In the genomic region with DNA sequence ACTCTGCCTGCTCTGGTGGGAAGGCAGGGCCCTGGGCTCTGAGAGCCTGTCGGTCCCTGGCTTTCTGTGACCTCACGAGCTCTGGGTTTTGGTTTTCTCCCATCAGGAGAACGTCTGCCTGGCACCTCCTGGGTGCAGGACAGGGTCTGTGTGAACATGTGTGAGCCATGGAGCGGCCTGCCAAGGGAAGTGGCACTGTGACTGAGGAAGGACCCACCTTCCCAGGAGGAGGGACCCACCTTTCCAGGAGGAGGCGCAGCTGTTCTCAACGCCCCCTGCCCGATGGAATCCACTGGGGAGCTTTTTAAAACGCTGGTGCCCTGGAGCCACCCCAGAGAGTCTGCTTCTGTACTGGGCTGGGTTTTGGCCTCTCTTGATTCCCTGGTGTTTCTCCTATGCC, we compare ENCODE assay signal across 23 cellular contexts.
DNase-seq lines count a peak whose midpoint lies in the region; ATAC-seq, FAIRE-seq and TF ChIP-seq lines count a peak whose summit lies in the region.
"Had no signal": no experiment of that assay in that cellular context is flagged by ENCODE, and none has a peak within 500 bp of the region (broad histone marks: within the 10 kb centered on the region; RNA-seq: fewer than 3 reads in every experiment).

No MANE protein-coding gene starts in this region.

- no peaks in the 10 kb centered on the region for H3K36me3 ChIP-seq in right atrium auricular region
- no peaks in the 10 kb centered on the region for H3K36me3 ChIP-seq in left ventricle myocardium inferior
- peaks cover 0 to 4% (median 0%) of the 10 kb centered on the region in 4 experiments; a peak in 1 of 8 replicates for H3K36me3 ChIP-seq in H1 (ENCODE audit: control insufficient read depth in 2 of 4, insufficient read depth in 4 of 4, low read length in 3 of 4)
- no peaks in the 10 kb centered on the region for H3K36me3 ChIP-seq in neural cell (ENCODE audit: insufficient read depth, low read length)
- no peaks in the 10 kb centered on the region for H3K36me3 ChIP-seq in thyroid gland
- H3K36me3 ChIP-seq: heart right ventricle, tibial nerve had no signal

- CTCF ChIA-PET in H1 (lab: Charles Lee; ENCODE audit: partially characterized antibody) = interaction anchor here (0.6 to 2.7 kb wide), 10 partner anchors 10 to 209 kb away, joined by 3 to 16 read pairs (median 6); no protein-coding TSS in a partner anchor

- peaks cover 0 to 20% of the 10 kb centered on the region in 2 donors for H3K4me1 ChIP-seq in right atrium auricular region
- peaks cover 13% of the 10 kb centered on the region for H3K4me1 ChIP-seq in left ventricle myocardium inferior
- H3K4me1 ChIP-seq in H1 (replicated peaks in 1 of 4; ENCODE audit: control insufficient read depth in 3 of 4, insufficient read depth in 4 of 4, low read length in 3 of 4) = peaks cover 4 to 21% (median 14%) of the 10 kb centered on the region in 4 experiments
- no peaks in the 10 kb centered on the region for H3K4me1 ChIP-seq in thyroid gland

- POLR2A ChIA-PET in H1 (lab: Charles Lee; ENCODE audit: partially characterized antibody) = no interaction called here

- H2BK15ac ChIP-seq in H1 (ENCODE audit: low read length) = no peak overlapping the region

- H3F3A ChIP-seq in neural cell (ENCODE audit: insufficient read depth, low read length, poor library complexity, severe bottlenecking) = no peaks in the 10 kb centered on the region

- peaks cover 3 to 6% (median 4%) of the 10 kb centered on the region in 3 donors for H3K27me3 Mint-ChIP-seq in CD14-positive monocyte (ENCODE audit: low read depth in 3 of 3)
- H3K27me3 Mint-ChIP-seq: activated naive CD8-positive, alpha-beta T cell treated with anti-CD3 and anti-CD28 coated beads, Interleukin-2, amount 50 U/mL, for 24 hours had no signal

- TF ChIP-seq POLR2A in H1 (IDR thresholded peaks at IDR 0.05; ENCODE audit: control extremely low read depth in 1 of 2, low read depth in 2 of 2, low read length in 2 of 2) = no peak
- no peak for TF ChIP-seq POLR2A in thyroid gland (IDR thresholded peaks at IDR 0.05)

- H3K9me3 ChIP-seq in right atrium auricular region = no peaks in the 10 kb centered on the region
- no peaks in the 10 kb centered on the region for H3K9me3 ChIP-seq in left ventricle myocardium inferior (replicated peaks)
- no peaks in the 10 kb centered on the region for H3K9me3 ChIP-seq in H1 (ENCODE audit: insufficient read depth in 2 of 2, low read depth in 1 of 2, low read length in 1 of 2)
- H3K9me3 ChIP-seq in neural cell (ENCODE audit: low read length) = no peaks in the 10 kb centered on the region
- H3K9me3 ChIP-seq in thyroid gland = no peaks in the 10 kb centered on the region
- H3K9me3 ChIP-seq: heart right ventricle, tibial nerve had no signal

- no peaks in the 10 kb centered on the region for H3K36me3 Mint-ChIP-seq in CD14-positive monocyte

- no peak overlapping the region for H4K91ac ChIP-seq in H1 (replicated peaks; ENCODE audit: insufficient read length, low read length)

- H3K18ac ChIP-seq in H1 (ENCODE audit: extremely low read depth, low read length) = no peak overlapping the region; the same call in 1 of the 2 replicates

- intact Hi-C loops in left ventricle myocardium inferior (cut with micrococcal nuclease) (no loop called here), CD14-positive monocyte (cut with micrococcal nuclease) (no loop called here), thyroid gland (cut with DNase I) (no loop called here)

- H3K14ac ChIP-seq in H1 (ENCODE audit: insufficient read length) = no peak overlapping the region

- no peaks in the 10 kb centered on the region for H3K23me2 ChIP-seq in H1 (ENCODE audit: low read depth, low read length)

- no peak for TF ChIP-seq CTCF in right atrium auricular region (IDR thresholded peaks at IDR 0.05)
- no peak for TF ChIP-seq CTCF in left ventricle myocardium inferior (IDR thresholded peaks at IDR 0.05; ENCODE audit: borderline replicate concordance)
- peak in 2 of 3 experiments; percentile 16 to 21; a peak in 2 of 4 replicates for TF ChIP-seq CTCF in H1 (IDR thresholded peaks at IDR 0.05; ENCODE audit: control extremely low read depth in 1 of 3, insufficient read depth in 1 of 3, low read depth in 1 of 3, low read length in 3 of 3)
- TF ChIP-seq CTCF in neural cell (IDR thresholded peaks at IDR 0.05; ENCODE audit: poor library complexity, severe bottlenecking) = no peak
- TF ChIP-seq CTCF in CD14-positive monocyte (IDR thresholded peaks at IDR 0.05) = no peak
- TF ChIP-seq CTCF in thyroid gland (IDR thresholded peaks at IDR 0.05) = no peak

- H2BK12ac ChIP-seq in H1 (ENCODE audit: low read depth, low read length) = no peak overlapping the region

- H3K4me3 Mint-ChIP-seq in CD14-positive monocyte = no peak overlapping the region
- H3K4me3 Mint-ChIP-seq: activated CD4-positive, alpha-beta memory T cell treated with anti-CD3 and anti-CD28 coated beads, Interleukin-2, amount 10 ng/mL, durations not matched to agents 7 days and 5 days; activated naive CD8-positive, alpha-beta T cell treated with anti-CD3 and anti-CD28 coated beads, Interleukin-2, amount 50 U/mL, for 24 hours had no signal

- DNase-seq in right atrium auricular region (ENCODE audit: low spot score) = no peak
- no peak for DNase-seq in left ventricle myocardium inferior
- DNase-seq in H1 (ENCODE audit: low read depth in 1 of 2, low spot score in 2 of 2) = no peak
- no peak for DNase-seq in CD14-positive monocyte (ENCODE audit: low spot score)
- no peak for DNase-seq in thyroid gland
- DNase-seq: activated CD4-positive, alpha-beta memory T cell treated with anti-CD3 and anti-CD28 coated beads, Interleukin-2, amount 10 ng/mL, durations not matched to agents 7 days and 5 days; activated effector memory CD4-positive, alpha-beta T cell treated with anti-CD3 and anti-CD28 coated beads, Interleukin-2, amount 50 U/mL, for 16 hours; activated naive CD8-positive, alpha-beta T cell treated with anti-CD3 and anti-CD28 coated beads, Interleukin-2, amount 50 U/mL, for 24 hours; DMS 273 treated with DMSO at 0.1 percent for 48 hours; heart right ventricle; Kasumi-1; NCI-H1930; stimulated activated naive CD4-positive, alpha-beta T cell treated with Interleukin-2 at 50 U/mL for 16 hours; T1000 had no signal

- H3K9me3 Mint-ChIP-seq in CD14-positive monocyte = peaks cover 0 to 1% (median 0%) of the 10 kb centered on the region in 7 donors
- H3K9me3 Mint-ChIP-seq: activated CD4-positive, alpha-beta memory T cell treated with anti-CD3 and anti-CD28 coated beads, Interleukin-2, amount 10 ng/mL, durations not matched to agents 7 days and 5 days; activated naive CD8-positive, alpha-beta T cell treated with anti-CD3 and anti-CD28 coated beads, Interleukin-2, amount 50 U/mL, for 24 hours had no signal

- no peak overlapping the region for H2BK120ac ChIP-seq in H1 (replicated peaks; ENCODE audit: low read depth, low read length)

- no peak overlapping the region for H2BK20ac ChIP-seq in H1 (ENCODE audit: low read length)

- no peaks in the 10 kb centered on the region for H3K27me3 ChIP-seq in right atrium auricular region
- peaks cover 19% of the 10 kb centered on the region for H3K27me3 ChIP-seq in left ventricle myocardium inferior (ENCODE audit: low read depth)
- H3K27me3 ChIP-seq in H1 (replicated peaks in 1 of 4; ENCODE audit: control insufficient read depth in 3 of 4, extremely low read depth in 1 of 4, insufficient read depth in 3 of 4, low read length in 3 of 4) = no peaks in the 10 kb centered on the region
- H3K27me3 ChIP-seq in neural cell (ENCODE audit: insufficient read depth, low read depth, low read length) = no peaks in the 10 kb centered on the region
- no peaks in the 10 kb centered on the region for H3K27me3 ChIP-seq in thyroid gland
- H3K27me3 ChIP-seq: tibial nerve had no signal

- no peak overlapping the region for H3K56ac ChIP-seq in H1 (replicated peaks; ENCODE audit: insufficient read length, low read depth, low read length)

- no peaks in the 10 kb centered on the region for H3K4me1 Mint-ChIP-seq in CD14-positive monocyte
- H3K4me1 Mint-ChIP-seq: activated CD4-positive, alpha-beta memory T cell treated with anti-CD3 and anti-CD28 coated beads, Interleukin-2, amount 10 ng/mL, durations not matched to agents 7 days and 5 days; activated naive CD8-positive, alpha-beta T cell treated with anti-CD3 and anti-CD28 coated beads, Interleukin-2, amount 50 U/mL, for 24 hours had no signal

- ATAC-seq in GM21367 (IDR thresholded peaks at IDR 0.05; ENCODE audit: unreplicated experiment) = no peak
- no peak for ATAC-seq in GM21737 (IDR thresholded peaks at IDR 0.05; ENCODE audit: unreplicated experiment)
- ATAC-seq: activated CD4-positive, CD25-positive, alpha-beta regulatory T cell treated with anti-CD3 and anti-CD28 coated beads, Interleukin-2, amount 50 U/mL, for 24 hours; activated naive CD8-positive, alpha-beta T cell treated with anti-CD3 and anti-CD28 coated beads, Interleukin-2, amount 50 U/mL, for 24 hours; left lobe of liver had no signal

- peaks cover 0 to 12% of the 10 kb centered on the region in 2 experiments; a peak in 1 of 4 replicates for H3K79me2 ChIP-seq in H1 (ENCODE audit: control insufficient read depth in 1 of 2, insufficient read depth in 2 of 2, low read length in 2 of 2)
- H3K79me2 ChIP-seq in neural cell (replicated peaks; ENCODE audit: insufficient read depth, low read length) = no peaks in the 10 kb centered on the region

- H3K27ac ChIP-seq in right atrium auricular region = peak overlapping the region; percentile 53 to 54
- H3K27ac ChIP-seq in left ventricle myocardium inferior (replicated peaks) = no peak overlapping the region
- H3K27ac ChIP-seq in H1 (ENCODE audit: low read depth, low read length) = no peak overlapping the region
- no peak overlapping the region for H3K27ac ChIP-seq in neural cell (ENCODE audit: low read length)
- no peak overlapping the region for H3K27ac ChIP-seq in thyroid gland
- H3K27ac ChIP-seq: C4-2B, heart right ventricle had no signal

- no peaks in the 10 kb centered on the region for H3K9me2 ChIP-seq in neural cell (ENCODE audit: insufficient read depth, low read length)

- no peak for FAIRE-seq in H1 (lab: Jason Lieb, UNC)
- FAIRE-seq: A204.1 had no signal

- 0 out of 2 replicates have a peak overlapping the region, but pooled peaks have one; percentile 45 for H2BK5ac ChIP-seq in H1 (ENCODE audit: low read depth, low read length)

- no peak overlapping the region for H3K4ac ChIP-seq in H1 (replicated peaks; ENCODE audit: insufficient read length, low read depth, low read length)

- H3K4me3 ChIP-seq in right atrium auricular region (no peak overlapping the region), left ventricle myocardium inferior (no peak overlapping the region), H1 (ENCODE audit: extremely low read depth in 1 of 4, insufficient read depth in 2 of 4, low read depth in 3 of 4, low read length in 4 of 4) (no peak overlapping the region), neural cell (ENCODE audit: low read length) (peak overlapping the region; percentile 27), thyroid gland (replicated peaks in 1 of 3) (no peak overlapping the region)
- H3K4me3 ChIP-seq: heart right ventricle, smooth muscle cell, tibial nerve had no signal

- H2AFZ ChIP-seq in H1 (ENCODE audit: low read length) (no peak overlapping the region), neural cell (ENCODE audit: low read depth, low read length) (no peak overlapping the region)

- no peak overlapping the region for H3K27ac Mint-ChIP-seq in CD14-positive monocyte
- H3K27ac Mint-ChIP-seq: activated CD4-positive, alpha-beta memory T cell treated with anti-CD3 and anti-CD28 coated beads, Interleukin-2, amount 10 ng/mL, durations not matched to agents 7 days and 5 days; activated naive CD8-positive, alpha-beta T cell treated with anti-CD3 and anti-CD28 coated beads, Interleukin-2, amount 50 U/mL, for 24 hours had no signal

- H3K9ac ChIP-seq in H1 (replicated peaks in 1 of 4; ENCODE audit: extremely low read depth in 1 of 4, low read depth in 3 of 4, low read length in 3 of 4) (no peak overlapping the region), neural cell (ENCODE audit: low read length) (no peak overlapping the region)

- 0 out of 2 replicates have a peak overlapping the region, but pooled peaks have one; percentile 61 for H2AK5ac ChIP-seq in H1 (ENCODE audit: low read depth, low read length)

- WGBS in H1 (ENCODE audit: extremely low coverage in 1 of 2, insufficient coverage in 1 of 2, insufficient read length in 1 of 2, insufficient replicate concordance in 2 of 2, low coverage in 1 of 2, low lambda C conversion rate in 2 of 2, missing lambda C conversion rate in 1 of 2), 2 experiments = 79% methylated on average over 8 of the region's 8 CpGs; no CpG with 5 or more reads in 1 of the 2 experiments
- WGBS in thyroid gland, 2 donors = 65 to 74% methylated on average over 7 to 8 of the region's 8 CpGs

- no peak overlapping the region for H3K23ac ChIP-seq in H1 (ENCODE audit: insufficient read length)

- TF ChIP-seq EP300 in H1 (IDR thresholded peaks at IDR 0.05; ENCODE audit: borderline replicate concordance in 1 of 2, low read depth in 2 of 2, low read length in 2 of 2) = no peak
- no peak for TF ChIP-seq EP300 in neural cell (conservative IDR thresholded peaks at IDR 0.05; ENCODE audit: poor library complexity, severe bottlenecking)

- H4K20me1 ChIP-seq in H1 (replicated peaks in 1 of 2; ENCODE audit: control insufficient read depth in 1 of 2, insufficient read depth in 2 of 2, low read length in 2 of 2) = peaks cover 8 to 17% of the 10 kb centered on the region in 2 experiments
- no peaks in the 10 kb centered on the region for H4K20me1 ChIP-seq in neural cell (ENCODE audit: insufficient read depth)

- H3K79me1 ChIP-seq in H1 (ENCODE audit: low read depth, low read length) = peaks cover 10% of the 10 kb centered on the region

- H4K5ac ChIP-seq in H1 (ENCODE audit: insufficient read length, low read depth, low read length) = no peak overlapping the region

- TF ChIP-seq RAD21 in H1 (IDR thresholded peaks at IDR 0.05 in 1 of 2, conservative IDR thresholded peaks at IDR 0.05 in 1 of 2; ENCODE audit: low read depth in 2 of 2, low read length in 2 of 2) (peak; percentile 1 to 19; a peak in 2 of 4 replicates), neural cell (conservative IDR thresholded peaks at IDR 0.05) (no peak)

- H3K4me2 ChIP-seq in H1 (ENCODE audit: insufficient read depth in 1 of 2, low read depth in 2 of 2, low read length in 2 of 2) (no peak overlapping the region), neural cell (ENCODE audit: low read length) (no peak overlapping the region)
- H3K4me2 ChIP-seq: smooth muscle cell had no signal

- H4K8ac ChIP-seq in H1 (ENCODE audit: extremely low read depth, insufficient read depth, low read length) = no peak overlapping the region

Comparison
In these comparisons a context has a peak if more than half of its experiments do, and no peak if none do; other contexts are left out.
1. H3K27ac ChIP-seq: peak in right atrium auricular region (2 of 2); none in left ventricle myocardium inferior (single experiment), H1 (single experiment), neural cell (single experiment) and thyroid gland (0 of 3).
2. CTCF ChIP-seq: peak in H1 (2 of 3); none in right atrium auricular region (0 of 2), left ventricle myocardium inferior (single experiment), neural cell (single experiment), CD14-positive monocyte (single experiment) and thyroid gland (0 of 6).